Comparison of ENCODE assay signal across 8 cellular contexts in the genomic region with DNA sequence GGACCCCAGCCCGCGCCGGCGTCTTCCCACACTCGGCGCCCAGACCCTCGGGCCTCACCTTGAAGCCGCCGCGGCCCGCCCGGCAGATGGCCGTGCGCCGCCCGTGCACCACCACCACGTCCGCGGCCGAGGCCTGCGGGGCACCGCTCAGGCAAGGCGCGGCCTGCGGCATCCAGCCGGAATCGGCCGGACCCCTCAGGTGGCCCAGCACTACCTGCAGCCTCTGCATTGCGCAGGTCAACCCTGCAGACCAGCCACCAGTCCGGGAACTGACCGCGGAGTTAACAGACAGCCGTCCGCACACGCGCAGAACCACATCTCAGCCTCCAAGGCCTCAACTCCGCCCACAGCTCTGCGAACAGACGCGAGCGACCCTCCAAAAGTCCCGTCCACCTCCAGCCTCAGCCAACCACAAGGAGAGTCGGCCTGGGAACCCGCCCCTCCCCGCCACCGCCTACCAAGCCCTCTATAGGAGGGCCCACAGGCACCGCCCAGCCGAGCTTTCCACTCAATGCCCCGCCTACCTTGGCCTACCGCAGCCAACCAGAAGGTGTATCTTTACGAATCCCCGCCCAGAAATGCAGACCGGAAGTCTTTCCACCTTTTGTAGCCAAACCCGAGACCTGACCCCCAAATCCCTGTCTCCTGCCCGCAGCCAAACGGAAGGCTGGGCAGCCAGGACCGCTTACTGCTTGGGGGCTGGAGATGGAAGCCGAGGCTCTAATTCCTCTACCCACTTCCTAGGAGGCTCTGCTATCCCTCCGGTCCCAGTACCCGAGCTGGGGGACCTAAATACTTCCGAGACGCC. TPM values are rescaled to one million over a fixed set of nuclear protein-coding genes. Genes with fewer than 3 reads are reported as not detected.
DNase-seq lines count a peak whose midpoint lies in the region; ATAC-seq and TF ChIP-seq lines count a peak whose summit lies in the region.

TSS of gene ACAA1 (minus strand) at position 321 of the 808 bp plus-strand sequence. CDS start at position 229, 92 bp downstream.

- peak; percentile 91 for ATAC-seq in GM18498 (IDR thresholded peaks at IDR 0.05; ENCODE audit: unreplicated experiment)
- ATAC-seq in HG02938 (IDR thresholded peaks at IDR 0.05; ENCODE audit: unreplicated experiment), result peak; percentile 87

- TF ChIP-seq CTCF in left ventricle myocardium inferior (IDR thresholded peaks at IDR 0.05; ENCODE audit: borderline replicate concordance) (no peak), prostate gland (IDR thresholded peaks at IDR 0.05) (peak in 2 of 4 experiments; percentile 24 to 40)

- H3K36me3 ChIP-seq in left ventricle myocardium inferior (peaks cover 51% of the 10 kb centered on the region), prostate gland (no peaks in the 10 kb centered on the region), urinary bladder (ENCODE audit: insufficient read depth) (no peaks in the 10 kb centered on the region)

- H3K9me3 ChIP-seq in left ventricle myocardium inferior (replicated peaks) (no peaks in the 10 kb centered on the region), prostate gland (no peaks in the 10 kb centered on the region)

- H3K4me1 ChIP-seq in left ventricle myocardium inferior, result peaks cover 79% of the 10 kb centered on the region
- peaks cover 10% of the 10 kb centered on the region for H3K4me1 ChIP-seq in prostate gland (replicated peaks)
- no peaks in the 10 kb centered on the region for H3K4me1 ChIP-seq in urinary bladder (ENCODE audit: insufficient read depth)

- H3K27ac ChIP-seq in angular gyrus (ENCODE audit: low read depth, low read length), result peak within 1 kb of the TSS; percentile 69
- H3K27ac ChIP-seq in left ventricle myocardium inferior (replicated peaks), result peak within 1 kb of the TSS; percentile 98
- H3K27ac ChIP-seq in prostate gland, result peak within 1 kb of the TSS; percentile 91 to 94
- H3K27ac ChIP-seq in urinary bladder (ENCODE audit: low read depth), result peak within 1 kb of the TSS; percentile 86

- H3K27me3 ChIP-seq in left ventricle myocardium inferior (ENCODE audit: low read depth) (no peaks in the 10 kb centered on the region), prostate gland (replicated peaks; ENCODE audit: insufficient read depth) (no peaks in the 10 kb centered on the region)

- peak within 1 kb of the TSS; percentile 91 for H3K4me3 ChIP-seq in left ventricle myocardium inferior
- H3K4me3 ChIP-seq in prostate gland, result peak within 1 kb of the TSS; percentile 90 to 99
- peak within 1 kb of the TSS; percentile 94 for H3K4me3 ChIP-seq in urinary bladder (ENCODE audit: low read depth, low read length)

- WGBS in prostate gland, result 0% methylated on average over 39 of the region's 62 CpGs
- WGBS in urinary bladder, result under 1% methylated on average over 62 of the region's 62 CpGs

- DNase-seq in NCI-H187 (lab: John Stamatoyannopoulos, UW) (peak; percentile 87 to 95), T-helper 2 cell (peak; percentile 92 to 98 (median 95)), left ventricle myocardium inferior (peak; percentile 100), prostate gland (ENCODE audit: low spot score) (peak; percentile 100)

- peak; percentile 97 for TF ChIP-seq POLR2A in prostate gland (IDR thresholded peaks at IDR 0.05)

- intact Hi-C loops in left ventricle myocardium inferior (cut with micrococcal nuclease), result no loop called here
- intact Hi-C loops in prostate gland (cut with DNase I), result loop anchor here (5.0 to 10.0 kb wide), 3 partner anchors 110 to 348 kb away; partner anchors contain the start of gene ACVR2B

RNA-seq across cellular contexts. Expression of gene ACAA1, which starts in this region (rescaled TPM):
- total RNA-seq in left ventricle myocardium inferior, result 120 TPM
- total RNA-seq in prostate gland, result 100 to 1,000 TPM in 1 of 2 donors, 10 to 100 TPM in 1; 89.8 to 112 TPM
- total RNA-seq in urinary bladder, result 16.2 TPM
- 55.3 TPM for polyA plus RNA-seq in urinary bladder

Comparison
In these comparisons a context has a peak if more than half of its experiments do, and no peak if none do; other contexts are left out.
1. Peak in every context shown above with its lines: DNase-seq, ATAC-seq, H3K4me3 ChIP-seq and H3K27ac ChIP-seq.